Comparison of ENCODE assay signal across 9 cellular contexts in the genomic region with DNA sequence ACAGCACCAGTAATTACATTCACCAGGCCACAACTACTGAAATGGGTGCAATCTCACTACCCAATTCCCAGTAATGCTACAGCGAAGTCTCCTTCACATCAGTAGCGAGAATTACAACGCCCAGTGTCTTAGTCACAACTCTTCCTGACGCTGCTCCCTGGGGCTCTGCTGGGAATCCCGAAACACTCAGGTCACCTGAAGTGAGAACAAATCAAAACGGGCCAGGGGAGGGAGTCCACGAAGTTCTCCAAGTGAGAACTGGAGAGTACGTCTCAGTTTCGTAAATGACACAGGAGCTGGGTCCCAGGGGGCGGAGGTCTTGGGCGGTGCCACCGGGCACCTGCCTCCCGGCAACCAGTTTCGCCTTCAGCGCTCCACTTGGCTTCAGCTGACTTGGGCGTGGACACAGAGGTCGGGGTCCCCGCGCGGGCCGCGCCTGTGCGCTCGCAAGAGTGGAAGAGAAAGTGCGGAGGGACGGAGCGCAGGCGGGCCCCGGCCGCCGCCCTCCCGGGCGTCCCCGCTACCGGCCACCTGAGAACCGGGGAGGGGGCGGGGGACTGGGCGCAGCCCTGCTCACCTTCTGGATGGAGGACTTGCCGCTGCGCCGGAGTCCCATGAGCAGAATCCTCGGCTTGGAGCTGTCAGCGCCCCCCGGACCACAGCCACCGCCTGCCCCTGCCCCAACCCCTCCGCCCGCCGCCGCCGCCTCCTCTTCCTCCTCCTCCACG. TPM values are rescaled to one million over a fixed set of nuclear protein-coding genes. Genes with fewer than 3 reads are reported as not detected.
DNase-seq lines count a peak whose midpoint lies in the region; ATAC-seq and TF ChIP-seq lines count a peak whose summit lies in the region.
"Had no signal": no experiment of that assay in that cellular context is flagged by ENCODE, and none has a peak within 500 bp of the region (broad histone marks: within the 10 kb centered on the region; RNA-seq: fewer than 3 reads in every experiment).

No MANE protein-coding gene starts in this region.

- H3K18ac ChIP-seq in trophoblast cell (ENCODE audit: low read length), result peak overlapping the region; percentile 88

- no peaks in the 10 kb centered on the region for H3K36me3 Mint-ChIP-seq in activated naive CD8-positive, alpha-beta T cell treated with anti-CD3 and anti-CD28 coated beads for 36 hours

- H3K36me3 ChIP-seq in heart right ventricle (peaks cover 0 to 42% (median 8%) of the 10 kb centered on the region in 9 donors), trophoblast cell (ENCODE audit: control insufficient read depth in 1 of 2, insufficient read depth in 2 of 2, low read length in 2 of 2) (peaks cover 2 to 9% of the 10 kb centered on the region in 2 experiments), vagina (peaks cover 4 to 18% of the 10 kb centered on the region in 2 donors)

- peak overlapping the region; percentile 74 for H3K27ac Mint-ChIP-seq in activated naive CD8-positive, alpha-beta T cell treated with anti-CD3 and anti-CD28 coated beads for 36 hours

- peak overlapping the region; percentile 65 for H2BK5ac ChIP-seq in trophoblast cell (ENCODE audit: low read depth, low read length, poor library complexity)

- POLR2A ChIA-PET in RWPE1 (lab: Yijun Ruan, JAX; ENCODE audit: low non-redundant PET), result no interaction called here

- ATAC-seq in GM19372 (IDR thresholded peaks at IDR 0.05; ENCODE audit: low read depth, unreplicated experiment) (peak; percentile 20), HG03439 (IDR thresholded peaks at IDR 0.05; ENCODE audit: unreplicated experiment) (peak; percentile 45), heart right ventricle (peak; percentile 9 to 49 (median 16))

- peak overlapping the region; percentile 13 for H3K4ac ChIP-seq in trophoblast cell (ENCODE audit: low read depth, low read length)

- no peak for TF ChIP-seq CTCF in C4-2B (conservative IDR thresholded peaks at IDR 0.05)
- TF ChIP-seq CTCF in RWPE1 (conservative IDR thresholded peaks at IDR 0.05; ENCODE audit: low read depth), result no peak
- TF ChIP-seq CTCF in heart right ventricle (IDR thresholded peaks at IDR 0.05), result no peak
- TF ChIP-seq CTCF in vagina (IDR thresholded peaks at IDR 0.05), result no peak

- H3K4me1 Mint-ChIP-seq in activated naive CD8-positive, alpha-beta T cell treated with anti-CD3 and anti-CD28 coated beads for 36 hours, result peaks cover 32% of the 10 kb centered on the region

- H4K12ac ChIP-seq in trophoblast cell (ENCODE audit: low read depth, low read length), result no peak overlapping the region

- DNase-seq in RWPE1 (ENCODE audit: low spot score) (peak; percentile 72), heart right ventricle (peak; percentile 45 to 46), trophoblast cell (peak; percentile 86 to 90), vagina (ENCODE audit: extremely low spot score in 2 of 2) (peak in 1 of 2 donors; percentile 88)
- DNase-seq in activated naive CD8-positive, alpha-beta T cell treated with anti-CD3 and anti-CD28 coated beads for 36 hours, result peak; percentile 58

- H3K4me3 Mint-ChIP-seq in activated naive CD8-positive, alpha-beta T cell treated with anti-CD3 and anti-CD28 coated beads for 36 hours, result peak overlapping the region; percentile 87

- 0% methylated on average over 34 to 51 of the region's 51 CpGs for WGBS in heart right ventricle, 2 donors
- WGBS in trophoblast cell (ENCODE audit: extremely low coverage, insufficient coverage, insufficient read length), result no CpG with 5 or more reads among the region's 51 CpGs

- intact Hi-C loops in heart right ventricle (cut with DNase I), result loop anchor here in 4 of 10 donors (1.0 to 10.0 kb wide), 4 partner anchors 14 to 233 kb away; a partner anchor contains a TSS
- intact Hi-C loops in vagina (cut with DNase I), result no loop called here

- peak overlapping the region; percentile 68 for H4K91ac ChIP-seq in trophoblast cell (ENCODE audit: low read depth, low read length)

- H2BK12ac ChIP-seq in trophoblast cell (ENCODE audit: low read length), result no peak overlapping the region

- H3K4me3 ChIP-seq in heart right ventricle (peak overlapping the region; percentile 74 to 98 (median 95)), trophoblast cell (ENCODE audit: low read depth, low read length) (peak overlapping the region; percentile 98), vagina (peak overlapping the region; percentile 90 to 92)

- no peak overlapping the region for H2AK5ac ChIP-seq in trophoblast cell (ENCODE audit: low read length)

- peak overlapping the region; percentile 82 for H2AFZ ChIP-seq in trophoblast cell (ENCODE audit: insufficient read depth, low read length, poor library complexity)

- H3K27me3 ChIP-seq in heart right ventricle, result no peaks in the 10 kb centered on the region
- no peaks in the 10 kb centered on the region for H3K27me3 ChIP-seq in trophoblast cell (ENCODE audit: insufficient read depth, low read length)
- H3K27me3 ChIP-seq in vagina, result no peaks in the 10 kb centered on the region

- CTCF ChIA-PET in RWPE1 (lab: Yijun Ruan, JAX), result no interaction called here

- peaks cover 9% of the 10 kb centered on the region for H3K79me2 ChIP-seq in trophoblast cell (ENCODE audit: control insufficient read depth, insufficient read depth, low read length, poor library complexity)

- H3K79me1 ChIP-seq in trophoblast cell (ENCODE audit: low read length), result peaks cover 4% of the 10 kb centered on the region

- H3K9me3 Mint-ChIP-seq in activated naive CD8-positive, alpha-beta T cell treated with anti-CD3 and anti-CD28 coated beads for 36 hours, result no peaks in the 10 kb centered on the region

- H3K27ac ChIP-seq in C4-2B (peak overlapping the region; percentile 69), RWPE1 (peak overlapping the region; percentile 95), heart right ventricle (peak overlapping the region; percentile 32 to 93 (median 90)), trophoblast cell (ENCODE audit: low read depth, low read length) (peak overlapping the region; percentile 61), vagina (peak overlapping the region; percentile 91)

- H3K9me3 ChIP-seq in heart right ventricle (no peaks in the 10 kb centered on the region), trophoblast cell (ENCODE audit: insufficient read depth, low read depth, low read length) (no peaks in the 10 kb centered on the region), vagina (no peaks in the 10 kb centered on the region)

- H3K4me2 ChIP-seq in trophoblast cell (ENCODE audit: low read length), result peak overlapping the region; percentile 96

- H3K14ac ChIP-seq in trophoblast cell (ENCODE audit: low read length), result peak overlapping the region; percentile 90

- H4K8ac ChIP-seq in trophoblast cell (ENCODE audit: low read depth, low read length), result peak overlapping the region; percentile 59

- no peak for TF ChIP-seq POLR2A in vagina (IDR thresholded peaks at IDR 0.05)

- no peaks in the 10 kb centered on the region for H3K27me3 Mint-ChIP-seq in activated naive CD8-positive, alpha-beta T cell treated with anti-CD3 and anti-CD28 coated beads for 36 hours

- no peak overlapping the region for H3K23ac ChIP-seq in trophoblast cell (ENCODE audit: low read length)

- H3K9ac ChIP-seq in trophoblast cell (ENCODE audit: low read length), result peak overlapping the region; percentile 81

- H3K4me1 ChIP-seq in heart right ventricle (peaks cover 0 to 74% (median 56%) of the 10 kb centered on the region in 9 donors), trophoblast cell (ENCODE audit: control insufficient read depth in 1 of 2, insufficient read depth in 2 of 2, low read length in 2 of 2) (peaks cover 0 to 2% of the 10 kb centered on the region in 2 experiments), vagina (peaks cover 66% of the 10 kb centered on the region)

- no peak overlapping the region for H2BK120ac ChIP-seq in trophoblast cell (ENCODE audit: insufficient read depth, low read length, poor library complexity)

RNA-seq across cellular contexts. Expression of a gene that starts 0.6 kb away (rescaled TPM):
- 10 to 100 TPM; 10.0 to 10.1 TPM for total RNA-seq in activated naive CD8-positive, alpha-beta T cell treated with anti-CD3 and anti-CD28 coated beads for 36 hours
- total RNA-seq in heart right ventricle (10 to 100 TPM; 20.3 to 32.3 (median 23.2) TPM), vagina (9.8 TPM)
- 10 to 100 TPM in 1 of 2 donors, 1 to 10 TPM in 1; 6.9 to 16.6 TPM for polyA plus RNA-seq in heart right ventricle
- polyA plus RNA-seq in trophoblast cell (2013), result 36.4 and 39.7 TPM in 2 replicates

RNA-seq across cellular contexts. Expression of a gene that starts 14.2 kb away (rescaled TPM):
- 10 to 100 TPM; 45.6 to 49.1 TPM for total RNA-seq in activated naive CD8-positive, alpha-beta T cell treated with anti-CD3 and anti-CD28 coated beads for 36 hours
- 10 to 100 TPM in 2 of 10 donors, 1 to 10 TPM in 8; 5.4 to 22.8 (median 8.2) TPM for total RNA-seq in heart right ventricle
- 1 to 10 TPM; 3.9 to 8.8 TPM for polyA plus RNA-seq in heart right ventricle
- 40.6 and 42.4 TPM in 2 replicates for polyA plus RNA-seq in trophoblast cell (2013)
- 12.8 TPM for total RNA-seq in vagina

RNA-seq across cellular contexts. Expression of a gene that starts 22.4 kb away (rescaled TPM):
- not detected for total RNA-seq in activated naive CD8-positive, alpha-beta T cell treated with anti-CD3 and anti-CD28 coated beads for 36 hours
- total RNA-seq in heart right ventricle (not detected), vagina (not detected)
- polyA plus RNA-seq in heart right ventricle, result not detected
- not detected in 2 replicates for polyA plus RNA-seq in trophoblast cell (2013)
- total RNA-seq: NCI-H460 had no signal
